Comparison of ENCODE assay signal across 9 cellular contexts in the genomic region with DNA sequence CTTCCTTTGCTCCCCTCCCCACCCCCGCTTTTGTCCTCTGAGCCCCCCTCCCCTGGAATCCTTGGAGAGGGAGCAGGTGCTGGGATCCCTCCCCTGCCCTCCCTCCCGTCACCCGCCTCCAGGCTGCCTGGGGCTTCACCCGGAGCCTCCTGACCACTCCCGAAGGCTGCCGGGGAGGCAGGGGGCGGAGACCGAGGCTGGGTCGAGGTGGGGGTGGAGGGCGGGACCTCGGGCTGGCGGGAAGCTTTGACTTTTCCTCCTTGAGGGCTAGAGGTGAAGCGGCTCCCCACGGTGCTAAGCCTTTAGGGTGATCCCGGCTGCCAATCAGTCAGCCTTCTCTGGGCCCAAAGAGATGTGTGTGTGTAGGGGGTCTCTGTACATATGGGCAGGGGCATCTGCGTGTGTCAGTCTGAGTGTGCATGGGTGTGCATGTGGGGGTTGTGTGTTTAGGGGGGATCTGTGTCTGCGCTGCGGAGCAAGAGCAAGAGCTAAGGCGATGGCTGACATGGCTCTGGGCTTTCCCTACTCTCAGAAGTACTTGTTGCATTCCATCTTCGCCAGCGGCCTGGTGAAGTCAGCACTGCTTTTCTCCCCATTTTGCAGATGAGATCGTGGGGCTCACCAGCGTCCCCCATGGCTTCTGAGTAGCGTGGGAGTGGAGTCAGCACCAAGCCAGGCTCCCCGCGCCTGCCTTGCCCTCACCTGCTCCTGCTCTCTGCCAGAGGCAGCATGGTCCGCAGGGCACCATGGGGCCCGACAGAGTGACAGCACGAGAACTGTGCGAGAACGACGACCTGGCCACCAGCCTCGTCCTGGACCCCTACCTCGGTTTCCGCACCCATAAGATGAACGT. TPM values are rescaled to one million over a fixed set of nuclear protein-coding genes. Genes with fewer than 3 reads are reported as not detected.
DNase-seq lines count a peak whose midpoint lies in the region; ATAC-seq and TF ChIP-seq lines count a peak whose summit lies in the region.
"Had no signal": no experiment of that assay in that cellular context is flagged by ENCODE, and none has a peak within 500 bp of the region (broad histone marks: within the 10 kb centered on the region; RNA-seq: fewer than 3 reads in every experiment).

No MANE protein-coding gene starts in this region.

- H3K4me3 ChIP-seq in GM12864 (ENCODE audit: low read depth, low read length) (peak overlapping the region; percentile 91), WERI-Rb-1 (ENCODE audit: low read depth, low read length) (peak overlapping the region; percentile 93), coronary artery (peak overlapping the region; percentile 75), lung (no peak overlapping the region)

- H3K4me1 ChIP-seq in lung (ENCODE audit: control insufficient read depth in 2 of 2, insufficient read depth in 2 of 2, low read length in 2 of 2): peaks cover 6 to 11% of the 10 kb centered on the region in 2 donors

- DNase-seq in GM12864 (ENCODE audit: low read depth): no peak
- peak; percentile 83 for DNase-seq in NCI-H2107 treated with DMSO at 0.1 percent for 48 hours (lab: John Stamatoyannopoulos, UW; ENCODE audit: unreplicated experiment)
- DNase-seq in WERI-Rb-1: peak; percentile 93
- DNase-seq in coronary artery (ENCODE audit: low spot score): no peak
- DNase-seq in lung (ENCODE audit: low spot score): peak; percentile 60
- peak; percentile 43 for DNase-seq in stimulated activated CD8-positive, alpha-beta memory T cell treated with anti-CD3 and anti-CD28 coated beads, Interleukin-12 subunit alpha, Interleukin-12 subunit beta, amount 100 ng/mL, for 24 hours (ENCODE audit: extremely low read depth)

- H3K36me3 ChIP-seq in WERI-Rb-1: peaks cover 42% of the 10 kb centered on the region
- peaks cover 0 to 19% of the 10 kb centered on the region in 2 donors for H3K36me3 ChIP-seq in lung (ENCODE audit: control insufficient read depth in 2 of 2, insufficient read depth in 2 of 2, low read length in 2 of 2)

- 50 to 53% methylated on average over 35 to 36 of the region's 36 CpGs for WGBS in lung, 2 donors

- H3K9me3 ChIP-seq in WERI-Rb-1 (ENCODE audit: severe bottlenecking) (no peaks in the 10 kb centered on the region), lung (ENCODE audit: control insufficient read depth in 2 of 2, insufficient read depth in 1 of 2, low read length in 1 of 2) (no peaks in the 10 kb centered on the region)

- ATAC-seq in lung (ENCODE audit: insufficient read depth, low FRiP score) (no peak), HG03108 (IDR thresholded peaks at IDR 0.05; ENCODE audit: unreplicated experiment) (no peak), HG02852 (IDR thresholded peaks at IDR 0.05; ENCODE audit: unreplicated experiment) (no peak)

- no peak for TF ChIP-seq CTCF in GM12864 (IDR thresholded peaks at IDR 0.05; ENCODE audit: low read depth, low read length, missing control alignments)
- no peak for TF ChIP-seq CTCF in WERI-Rb-1 (IDR thresholded peaks at IDR 0.05; ENCODE audit: low read depth, low read length)
- no peak for TF ChIP-seq CTCF in coronary artery (IDR thresholded peaks at IDR 0.05)
- no peak for TF ChIP-seq CTCF in lung (IDR thresholded peaks at IDR 0.05; ENCODE audit: control extremely low read depth, extremely low read depth)

- H3K27me3 ChIP-seq in WERI-Rb-1 (ENCODE audit: insufficient read depth, low read depth, severe bottlenecking) (no peaks in the 10 kb centered on the region), lung (ENCODE audit: control insufficient read depth, insufficient read depth) (no peaks in the 10 kb centered on the region)

- H3K27ac ChIP-seq in WERI-Rb-1 (peak overlapping the region; percentile 89), coronary artery (peak overlapping the region; percentile 47 to 93), lung (ENCODE audit: low read depth in 1 of 2, low read length in 1 of 2) (no peak overlapping the region)

RNA-seq across cellular contexts. Expression of gene KMT5C, which starts 1.7 kb away (rescaled TPM):
- total RNA-seq in lung: 10 to 100 TPM; 14.1 to 16.5 TPM
- 10 to 100 TPM in 1 of 2 donors, 1 to 10 TPM in 1; 6.7 to 10.9 TPM for polyA plus RNA-seq in lung

RNA-seq across cellular contexts. Expression of gene COX6B2, which starts 13.1 kb away (rescaled TPM):
- 1 to 10 TPM in 1 of 2 donors, not detected in 1; 1.4 TPM for total RNA-seq in lung
- polyA plus RNA-seq in lung: under 1 TPM; 0.16 to 0.50 TPM
- total RNA-seq: dermis microvascular lymphatic vessel endothelial cell had no signal

RNA-seq across cellular contexts. Expression of gene TMEM150B, which starts 16.3 kb away (rescaled TPM):
- 10 to 100 TPM in 1 of 2 donors, 1 to 10 TPM in 1; 2.3 to 20.6 TPM for total RNA-seq in lung
- polyA plus RNA-seq in lung: 10 to 100 TPM; 13.4 to 23.0 TPM
- total RNA-seq: dermis microvascular lymphatic vessel endothelial cell had no signal

RNA-seq across cellular contexts. Expression of gene GARIN5B, which starts 21.6 kb away (rescaled TPM):
- total RNA-seq in lung: under 1 TPM in 1 of 2 donors, not detected in 1; 0.09 TPM
- not detected for polyA plus RNA-seq in lung
- total RNA-seq: dermis microvascular lymphatic vessel endothelial cell had no signal

RNA-seq across cellular contexts. Expression of gene IL11, which starts 28.8 kb away (rescaled TPM):
- total RNA-seq in lung: under 1 TPM in 1 of 2 donors, not detected in 1; 0.74 TPM
- under 1 TPM; 0.26 to 0.41 TPM for polyA plus RNA-seq in lung

Comparison
In these comparisons a context has a peak if more than half of its experiments do, and no peak if none do; other contexts are left out.
1. DNase-seq: peak in NCI-H2107 treated with DMSO at 0.1 percent for 48 hours (single experiment), WERI-Rb-1 (single experiment), lung (single experiment) and stimulated activated CD8-positive, alpha-beta memory T cell treated with anti-CD3 and anti-CD28 coated beads, Interleukin-12 subunit alpha, Interleukin-12 subunit beta, amount 100 ng/mL, for 24 hours (single experiment); none in GM12864 (single experiment) and coronary artery (single experiment).
2. H3K27ac ChIP-seq: peak in WERI-Rb-1 (single experiment) and coronary artery (2 of 2); none in lung (0 of 2).